22 cellular contexts compared by ENCODE assay signal in genomic region chr3:127337911-127338531, GRCh38. TPM values are rescaled to one million over a fixed set of nuclear protein-coding genes. Genes with fewer than 3 reads are reported as not detected.
DNase-seq lines count a peak whose midpoint lies in the region; ATAC-seq and TF ChIP-seq lines count a peak whose summit lies in the region.
"Had no signal": no experiment of that assay in that cellular context is flagged by ENCODE, and none has a peak within 500 bp of the region (broad histone marks: within the 10 kb centered on the region; RNA-seq: fewer than 3 reads in every experiment).

No MANE protein-coding gene starts in this region.

- intact Hi-C loops in lower lobe of right lung (cut with DNase I) (no loop called here), testis (cut with DNase I; ENCODE audit: low total_unique reads) (no loop called here)

- peak; percentile 20 to 35 for ATAC-seq in lower lobe of right lung
- ATAC-seq: HCT116, HepG2, Right ventricle myocardium inferior had no signal

- H3K36me3 ChIP-seq in HUES64 (ENCODE audit: insufficient read depth, low read length) (no peaks in the 10 kb centered on the region), endodermal cell (ENCODE audit: control insufficient read depth, insufficient read depth, low read length) (no peaks in the 10 kb centered on the region), lower lobe of right lung (no peaks in the 10 kb centered on the region), testis (ENCODE audit: low read depth, missing control alignments) (no peaks in the 10 kb centered on the region)

- TF ChIP-seq POLR2A in testis (IDR thresholded peaks at IDR 0.05), result no peak

- H3K9me3 Mint-ChIP-seq in endodermal cell, result peaks cover 13% of the 10 kb centered on the region

- H3K4me1 ChIP-seq in HUES64 (ENCODE audit: insufficient read depth, low read length) (no peaks in the 10 kb centered on the region), endodermal cell (ENCODE audit: control insufficient read depth, insufficient read depth, low read length) (no peaks in the 10 kb centered on the region), lower lobe of right lung (peaks cover 6% of the 10 kb centered on the region), testis (no peaks in the 10 kb centered on the region)

- H3K27me3 ChIP-seq in HUES64 (ENCODE audit: insufficient read depth, low read length) (peaks cover 26% of the 10 kb centered on the region), endodermal cell (ENCODE audit: control insufficient read depth, insufficient read depth, low read length, poor library complexity, severe bottlenecking) (peaks cover 5% of the 10 kb centered on the region), lower lobe of right lung (ENCODE audit: low read depth) (peaks cover 17% of the 10 kb centered on the region), testis (no peaks in the 10 kb centered on the region)

- H3K9me3 ChIP-seq in HUES64 (ENCODE audit: insufficient read depth, low read depth, low read length), result no peaks in the 10 kb centered on the region; the same call in 1 of the 2 replicates
- no peaks in the 10 kb centered on the region for H3K9me3 ChIP-seq in endodermal cell (ENCODE audit: control insufficient read depth, low read length)
- peaks cover 8% of the 10 kb centered on the region for H3K9me3 ChIP-seq in lower lobe of right lung
- no peaks in the 10 kb centered on the region for H3K9me3 ChIP-seq in testis

- H3K4me3 ChIP-seq in HUES64 (ENCODE audit: low read length) (peak overlapping the region; percentile 35), endodermal cell (ENCODE audit: low read length) (no peak overlapping the region), lower lobe of right lung (peak overlapping the region; percentile 22), testis (peak overlapping the region; percentile 21 to 38)
- H3K4me3 ChIP-seq: SK-N-MC had no signal

- no peak overlapping the region for H3K27ac Mint-ChIP-seq in endodermal cell
- H3K27ac Mint-ChIP-seq: CD8-positive, alpha-beta memory T cell had no signal

- 95% methylated on average over 52 of the region's 52 CpGs for WGBS in HUES64
- WGBS in endodermal cell (ENCODE audit: insufficient coverage in 1 of 2, insufficient read length in 1 of 2), 2 experiments, result 67 to 79% methylated on average over 14 to 52 of the region's 52 CpGs
- WGBS in testis, 2 donors, result 14 to 16% methylated on average over 4 to 50 of the region's 52 CpGs

- DNase-seq in endodermal cell, result no peak
- no peak for DNase-seq in lower lobe of right lung
- DNase-seq in testis, result no peak
- no peak for DNase-seq in stimulated activated CD4-positive, alpha-beta T cell treated with anti-CD3 and anti-CD28 coated beads, Interleukin-2, amount 100 ng/mL, for 48 hours
- DNase-seq in stimulated activated CD4-positive, alpha-beta T cell treated with anti-CD3 and anti-CD28 coated beads, Interleukin-4, amount 100 ng/mL, for 24 hours, result no peak
- DNase-seq in COLO829 (ENCODE audit: low spot score), result no peak
- DNase-seq: CD8-positive, alpha-beta memory T cell; DMS 273 treated with DMSO at 0.1 percent for 48 hours; EL; NCI-H1092; NCI-H1694; NCI-H2171; NCI-H774 had no signal

- TF ChIP-seq CTCF in endodermal cell (conservative IDR thresholded peaks at IDR 0.05) (no peak), lower lobe of right lung (IDR thresholded peaks at IDR 0.05) (no peak), testis (IDR thresholded peaks at IDR 0.05) (no peak)

- H3K27ac ChIP-seq in HUES64 (ENCODE audit: low read depth, low read length) (no peak overlapping the region), endodermal cell (ENCODE audit: low read depth, low read length) (no peak overlapping the region), lower lobe of right lung (no peak overlapping the region), testis (no peak overlapping the region)
- H3K27ac ChIP-seq: KMS-11, SK-N-MC had no signal

- no peaks in the 10 kb centered on the region for H3K4me1 Mint-ChIP-seq in endodermal cell
- H3K4me1 Mint-ChIP-seq: CD8-positive, alpha-beta memory T cell had no signal

- H3K27me3 Mint-ChIP-seq in endodermal cell (ENCODE audit: insufficient read depth), result peaks cover 65% of the 10 kb centered on the region

- peak overlapping the region; percentile 20 for H3K4me3 Mint-ChIP-seq in endodermal cell
- H3K4me3 Mint-ChIP-seq: CD8-positive, alpha-beta memory T cell had no signal

- no peaks in the 10 kb centered on the region for H3K36me3 Mint-ChIP-seq in endodermal cell (ENCODE audit: low read depth)
- H3K36me3 Mint-ChIP-seq: CD8-positive, alpha-beta memory T cell had no signal

- H3K9ac ChIP-seq in HUES64 (ENCODE audit: low read depth, low read length) (no peak overlapping the region), endodermal cell (ENCODE audit: extremely low read depth, low read length, poor library complexity, severe bottlenecking) (no peak overlapping the region)
- H3K9ac ChIP-seq: KMS-11 had no signal

RNA-seq across cellular contexts. Expression of gene PRR20G, which starts 50.2 kb away (rescaled TPM):
- not detected for polyA plus RNA-seq in HUES64 (2013, experiment 1 of 2)
- polyA plus RNA-seq in HUES64 (2013, experiment 2 of 2), result not detected
- total RNA-seq in endodermal cell, result not detected
- not detected for polyA plus RNA-seq in endodermal cell (2013, experiment 1 of 2)
- not detected for polyA plus RNA-seq in endodermal cell (2013, experiment 2 of 2)
- total RNA-seq in lower lobe of right lung, result not detected
- total RNA-seq in testis, result 10 to 100 TPM in 1 of 2 donors, 1 to 10 TPM in 1; 9.1 to 12.8 TPM
- 10.5 TPM for polyA plus RNA-seq in testis (ENCODE audit: insufficient read depth, low read depth, low replicate concordance)
- total RNA-seq: CD8-positive, alpha-beta memory T cell; HepG2; MCF 10A; NCI-H460; Right ventricle myocardium inferior had no signal
- polyA plus RNA-seq: BJ; CD8-positive, alpha-beta memory T cell; HepG2 had no signal

Comparison
In these comparisons a context has a peak if more than half of its experiments do, and no peak if none do; other contexts are left out.
1. RNA of gene PRR20G, which starts 50.2 kb away (total RNA-seq): 9.1 to 12.8 TPM in testis; not detected in endodermal cell and not detected in lower lobe of right lung (single experiment); every median in the first group is over 10 times any median in the second.